ENCODE assay signal across 22 cellular contexts in the genomic region with DNA sequence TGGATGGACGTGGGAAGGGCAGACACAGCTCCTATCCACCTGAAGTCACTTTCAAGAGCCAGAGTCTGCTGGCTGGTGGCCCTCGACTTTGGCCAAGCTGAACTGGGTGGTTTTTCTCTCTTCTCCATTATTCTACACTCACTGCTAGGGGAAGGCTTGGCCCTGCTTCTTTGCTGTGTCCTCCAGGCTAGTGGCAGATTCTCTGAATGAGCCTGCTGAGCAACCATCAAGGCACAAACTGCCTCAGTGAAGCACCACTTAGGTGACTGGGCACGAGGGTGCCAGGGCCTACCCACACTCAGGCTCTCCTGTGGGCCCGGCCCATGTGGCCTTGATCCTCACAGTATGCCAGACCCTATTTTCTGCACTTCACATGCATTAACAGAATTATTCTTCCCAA.
"Had no signal": no experiment of that assay in that cellular context is flagged by ENCODE, and none has a peak within 500 bp of the region (broad histone marks: within the 10 kb centered on the region; RNA-seq: fewer than 3 reads in every experiment).

No MANE protein-coding gene starts in this region.

- H3K4me1 ChIP-seq: SJSA1 had no signal

- H3K36me3 ChIP-seq: SJSA1 had no signal

- H3K27ac ChIP-seq: HL-60, KMS-11, SJSA1, SK-N-MC had no signal

- H3K27me3 Mint-ChIP-seq: IgD-negative memory B cell had no signal

- H3K27me3 ChIP-seq: SJSA1 had no signal

- H3K9me3 ChIP-seq: SJSA1 had no signal

- DNase-seq: Kasumi-1, MM.1S, NCI-H1092 treated with DMSO at 0.1 percent for 48 hours, NCI-H1436, NCI-H187, NCI-H2029, NCI-H2081 treated with DMSO at 0.1 percent for 48 hours, NCI-H2171, NCI-H446, NCI-H510A, NCI-H524 treated with DMSO at 0.1 percent for 48 hours, NCI-H69, NCI-H774, Right ventricle myocardium superior, RPMI8226, SIG-M5 had no signal

- H3K4me1 Mint-ChIP-seq: IgD-negative memory B cell had no signal

- ATAC-seq: K562 had no signal

- H3K4me3 Mint-ChIP-seq: IgD-negative memory B cell had no signal

- H3K9me3 Mint-ChIP-seq: IgD-negative memory B cell had no signal

- H3K36me3 Mint-ChIP-seq: IgD-negative memory B cell had no signal

- H3K4me3 ChIP-seq: K562, SJSA1, SK-N-MC had no signal

- H3K27ac Mint-ChIP-seq: IgD-negative memory B cell had no signal
